In the genomic region with DNA sequence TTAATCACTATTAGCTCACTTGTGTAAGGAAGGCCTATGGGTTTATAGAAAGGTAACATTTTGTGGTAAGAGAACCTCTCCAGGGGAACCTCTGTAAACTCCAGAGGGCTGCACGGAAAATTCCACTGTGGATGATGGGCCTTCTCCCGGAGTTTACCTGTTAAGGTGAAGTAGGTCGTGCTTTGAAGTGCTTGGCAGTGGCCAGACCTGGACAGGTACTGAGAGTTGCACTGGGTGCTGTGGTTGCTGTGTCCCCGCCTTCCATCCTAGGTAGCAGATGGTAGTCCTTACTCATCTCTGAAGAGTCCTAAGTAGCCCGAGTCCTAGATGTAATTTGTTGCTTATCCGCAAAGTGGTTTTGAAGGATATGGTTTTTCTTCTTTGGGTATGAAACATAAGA, we compare ENCODE assay signal across 26 cellular contexts.
DNase-seq lines count a peak whose midpoint lies in the region; ATAC-seq and TF ChIP-seq lines count a peak whose summit lies in the region.
"Had no signal": no experiment of that assay in that cellular context is flagged by ENCODE, and none has a peak within 500 bp of the region (broad histone marks: within the 10 kb centered on the region; RNA-seq: fewer than 3 reads in every experiment).

No MANE protein-coding gene starts in this region.

- no TSS peak for BruUV-seq in Caco-2 (replicated peaks; lab: Mats Ljungman, UMichigan)

- intact Hi-C loops in Caco-2 (cut with micrococcal nuclease; ENCODE audit: unreplicated experiment) (no loop called here), sigmoid colon (cut with DNase I) (no loop called here)

- DNase-seq in Caco-2 = peak in 1 of 2 experiments; percentile 26
- DNase-seq in MM.1S = peak; percentile 57
- DNase-seq in WTC11 (ENCODE audit: low spot score) = no peak
- DNase-seq in osteocyte (ENCODE audit: extremely low spot score, unreplicated experiment) = no peak
- DNase-seq in HUDEP-2 (lab: John Stamatoyannopoulos, UW; ENCODE audit: unreplicated experiment in 76 of 76) = no peak
- no peak for DNase-seq in sigmoid colon
- no peak for DNase-seq in activated naive CD4-positive, alpha-beta T cell treated with anti-CD3 and anti-CD28 coated beads, Interleukin-2, amount 10 ng/mL, durations not matched to agents 7 days and 5 days
- DNase-seq: activated CD4-positive, alpha-beta T cell treated with anti-CD3 and anti-CD28 coated beads for 48 hours; activated CD8-positive, alpha-beta memory T cell treated with anti-CD3 and anti-CD28 coated beads, Interleukin-2, amount 10 ng/mL, durations not matched to agents 7 days and 5 days; activated T-cell treated with anti-CD3 and anti-CD28 coated beads, Interleukin-2, amount 50 U/mL, for 72 hours; anterior cingulate cortex; Calu3; caudate nucleus; dermis blood vessel endothelial cell; EL; islet precursor cell; MG63; NCI-H1417 treated with DMSO at 0.1 percent for 48 hours; occipital lobe; small intestine; substantia nigra; T-helper 2 cell; uterus had no signal

- H2AFZ ChIP-seq in MM.1S (ENCODE audit: low read length) = no peak overlapping the region

- CTCF ChIA-PET in Caco-2 (lab: Charles Lee) (no interaction called here), WTC11 (lab: Charles Lee) (no interaction called here)
- CTCF ChIA-PET in activated naive CD4-positive, alpha-beta T cell treated with anti-CD3 and anti-CD28 coated beads, Interleukin-2, amount 10 ng/mL, durations not matched to agents 7 days and 5 days (lab: Charles Lee) = no interaction called here

- H3K36me3 Mint-ChIP-seq in Caco-2 (ENCODE audit: insufficient read depth, unreplicated experiment) = peaks cover 40% of the 10 kb centered on the region
- H3K36me3 Mint-ChIP-seq in WTC11 = no peaks in the 10 kb centered on the region
- H3K36me3 Mint-ChIP-seq in osteocyte (ENCODE audit: unreplicated experiment) = no peaks in the 10 kb centered on the region
- no peaks in the 10 kb centered on the region for H3K36me3 Mint-ChIP-seq in stimulated activated memory B cell treated with anti-CD40 and anti-IgM and Interleukin-4, amounts not matched to agents 10 μg/mL and 1 μg/mL and 100 μg/mL, for 72 hours
- no peaks in the 10 kb centered on the region for H3K36me3 Mint-ChIP-seq in activated naive CD4-positive, alpha-beta T cell treated with anti-CD3 and anti-CD28 coated beads, Interleukin-2, amount 10 ng/mL, durations not matched to agents 7 days and 5 days
- H3K36me3 Mint-ChIP-seq: activated naive CD4-positive, alpha-beta T cell treated with anti-CD3 and anti-CD28 coated beads, Interleukin-2, amount 50 U/mL, for 24 hours had no signal

- no peaks in the 10 kb centered on the region for H3K27me3 Mint-ChIP-seq in Caco-2 (ENCODE audit: insufficient read depth, unreplicated experiment)
- no peaks in the 10 kb centered on the region for H3K27me3 Mint-ChIP-seq in WTC11 (ENCODE audit: low read depth)
- no peaks in the 10 kb centered on the region for H3K27me3 Mint-ChIP-seq in osteocyte (ENCODE audit: unreplicated experiment)
- H3K27me3 Mint-ChIP-seq in stimulated activated memory B cell treated with anti-CD40 and anti-IgM and Interleukin-4, amounts not matched to agents 10 μg/mL and 1 μg/mL and 100 μg/mL, for 72 hours = peaks cover 18% of the 10 kb centered on the region
- peaks cover 42% of the 10 kb centered on the region for H3K27me3 Mint-ChIP-seq in activated naive CD4-positive, alpha-beta T cell treated with anti-CD3 and anti-CD28 coated beads, Interleukin-2, amount 10 ng/mL, durations not matched to agents 7 days and 5 days

- H3K27ac ChIP-seq in MM.1S (ENCODE audit: low read length) (peak overlapping the region; percentile 76; the same call in 1 of the 2 replicates), sigmoid colon (no peak overlapping the region)
- H3K27ac ChIP-seq: C4-2B, uterus had no signal

- H3K79me2 ChIP-seq in MM.1S (ENCODE audit: low read length) = peaks cover 88% of the 10 kb centered on the region

- 91 to 95% methylated on average over 6 of the region's 6 CpGs for WGBS in sigmoid colon, 2 donors

- peak overlapping the region; percentile 32 for H3K9ac ChIP-seq in MM.1S (ENCODE audit: low read length)

- H3K9me3 ChIP-seq in Caco-2 = no peaks in the 10 kb centered on the region
- no peaks in the 10 kb centered on the region for H3K9me3 ChIP-seq in MM.1S (replicated peaks; ENCODE audit: insufficient read depth, low read length)
- no peaks in the 10 kb centered on the region for H3K9me3 ChIP-seq in sigmoid colon
- H3K9me3 ChIP-seq: MG63, uterus had no signal

- no peak; the same call in 1 of the 2 replicates for ATAC-seq in WTC11
- ATAC-seq in stimulated activated memory B cell treated with anti-CD40 and anti-IgM and Interleukin-4, amounts not matched to agents 10 μg/mL and 1 μg/mL and 100 μg/mL, for 72 hours = no peak
- ATAC-seq: activated CD8-positive, alpha-beta memory T cell treated with anti-CD3 and anti-CD28 coated beads, Interleukin-2, amount 10 ng/mL, durations not matched to agents 7 days and 5 days; activated T-cell treated with anti-CD3 and anti-CD28 coated beads, Interleukin-2, amount 50 U/mL, for 72 hours had no signal

- peaks cover 89% of the 10 kb centered on the region for H3K4me1 ChIP-seq in Caco-2
- peaks cover 57% of the 10 kb centered on the region for H3K4me1 ChIP-seq in MM.1S (ENCODE audit: low read length)
- H3K4me1 ChIP-seq in sigmoid colon = peaks cover 0 to 72% (median 60%) of the 10 kb centered on the region in 4 donors

- H3K9me3 Mint-ChIP-seq in Caco-2 (ENCODE audit: unreplicated experiment) (no peaks in the 10 kb centered on the region), WTC11 (no peaks in the 10 kb centered on the region), osteocyte (ENCODE audit: unreplicated experiment) (no peaks in the 10 kb centered on the region)
- H3K9me3 Mint-ChIP-seq in stimulated activated memory B cell treated with anti-CD40 and anti-IgM and Interleukin-4, amounts not matched to agents 10 μg/mL and 1 μg/mL and 100 μg/mL, for 72 hours = no peaks in the 10 kb centered on the region
- no peaks in the 10 kb centered on the region for H3K9me3 Mint-ChIP-seq in activated naive CD4-positive, alpha-beta T cell treated with anti-CD3 and anti-CD28 coated beads, Interleukin-2, amount 10 ng/mL, durations not matched to agents 7 days and 5 days
- H3K9me3 Mint-ChIP-seq: activated naive CD4-positive, alpha-beta T cell treated with anti-CD3 and anti-CD28 coated beads, Interleukin-2, amount 50 U/mL, for 24 hours; activated T-cell treated with anti-CD3 and anti-CD28 coated beads, Interleukin-2, amount 50 U/mL, for 72 hours had no signal

- no peaks in the 10 kb centered on the region for H4K20me1 ChIP-seq in MM.1S (ENCODE audit: insufficient read depth, low read length)

- peak overlapping the region; percentile 77 for H3K4me2 ChIP-seq in MM.1S (ENCODE audit: low read depth, low read length)

- H3K27me3 ChIP-seq in Caco-2 (replicated peaks; ENCODE audit: control insufficient read depth, insufficient read depth, low read length) = no peaks in the 10 kb centered on the region
- H3K27me3 ChIP-seq in MM.1S (replicated peaks; ENCODE audit: insufficient read depth, low read length) = no peaks in the 10 kb centered on the region
- H3K27me3 ChIP-seq in sigmoid colon = no peaks in the 10 kb centered on the region
- H3K27me3 ChIP-seq: MG63, uterus had no signal

- H3K4me3 Mint-ChIP-seq in Caco-2 (ENCODE audit: unreplicated experiment) = no peak overlapping the region
- no peak overlapping the region for H3K4me3 Mint-ChIP-seq in WTC11
- H3K4me3 Mint-ChIP-seq in osteocyte (ENCODE audit: unreplicated experiment) = no peak overlapping the region
- H3K4me3 Mint-ChIP-seq in stimulated activated memory B cell treated with anti-CD40 and anti-IgM and Interleukin-4, amounts not matched to agents 10 μg/mL and 1 μg/mL and 100 μg/mL, for 72 hours = no peak overlapping the region
- no peak overlapping the region for H3K4me3 Mint-ChIP-seq in activated naive CD4-positive, alpha-beta T cell treated with anti-CD3 and anti-CD28 coated beads, Interleukin-2, amount 10 ng/mL, durations not matched to agents 7 days and 5 days
- H3K4me3 Mint-ChIP-seq: activated naive CD4-positive, alpha-beta T cell treated with anti-CD3 and anti-CD28 coated beads, Interleukin-2, amount 50 U/mL, for 24 hours; activated T-cell treated with anti-CD3 and anti-CD28 coated beads, Interleukin-2, amount 50 U/mL, for 72 hours had no signal

- TF ChIP-seq POLR2A in sigmoid colon (IDR thresholded peaks at IDR 0.05) = no peak

- no peak overlapping the region for H3K4me3 ChIP-seq in Caco-2 (ENCODE audit: low read depth, low read length)
- H3K4me3 ChIP-seq in MM.1S (ENCODE audit: low read length) = peak overlapping the region; percentile 27; the same call in 1 of the 2 replicates
- H3K4me3 ChIP-seq in sigmoid colon = no peak overlapping the region
- H3K4me3 ChIP-seq: MG63, uterus had no signal

- H3K9me2 ChIP-seq in MM.1S (replicated peaks; ENCODE audit: insufficient read depth, low read length) = no peaks in the 10 kb centered on the region

- POLR2A ChIA-PET in Caco-2 (lab: Charles Lee) (no interaction called here), WTC11 (lab: Charles Lee) (no interaction called here)

- H3K4me1 Mint-ChIP-seq in Caco-2 (ENCODE audit: low read depth, unreplicated experiment) = peaks cover 60% of the 10 kb centered on the region
- H3K4me1 Mint-ChIP-seq in WTC11 = peaks cover 77% of the 10 kb centered on the region
- peaks cover 60% of the 10 kb centered on the region for H3K4me1 Mint-ChIP-seq in osteocyte (ENCODE audit: unreplicated experiment)
- no peaks in the 10 kb centered on the region for H3K4me1 Mint-ChIP-seq in stimulated activated memory B cell treated with anti-CD40 and anti-IgM and Interleukin-4, amounts not matched to agents 10 μg/mL and 1 μg/mL and 100 μg/mL, for 72 hours
- peaks cover 30% of the 10 kb centered on the region for H3K4me1 Mint-ChIP-seq in activated naive CD4-positive, alpha-beta T cell treated with anti-CD3 and anti-CD28 coated beads, Interleukin-2, amount 10 ng/mL, durations not matched to agents 7 days and 5 days
- H3K4me1 Mint-ChIP-seq: activated naive CD4-positive, alpha-beta T cell treated with anti-CD3 and anti-CD28 coated beads, Interleukin-2, amount 50 U/mL, for 24 hours had no signal

- H3K36me3 ChIP-seq in Caco-2 (ENCODE audit: control insufficient read depth, insufficient read depth, low read length) (no peaks in the 10 kb centered on the region), MM.1S (replicated peaks; ENCODE audit: insufficient read depth, low read length) (no peaks in the 10 kb centered on the region), sigmoid colon (no peaks in the 10 kb centered on the region)
- H3K36me3 ChIP-seq: uterus had no signal

- H3K27ac Mint-ChIP-seq in Caco-2 (ENCODE audit: unreplicated experiment) = peak overlapping the region; percentile 80
- H3K27ac Mint-ChIP-seq in WTC11 = peak overlapping the region; percentile 48; the same call in 1 of the 2 replicates
- peak overlapping the region; percentile 73 for H3K27ac Mint-ChIP-seq in osteocyte (ENCODE audit: unreplicated experiment)
- no peak overlapping the region for H3K27ac Mint-ChIP-seq in stimulated activated memory B cell treated with anti-CD40 and anti-IgM and Interleukin-4, amounts not matched to agents 10 μg/mL and 1 μg/mL and 100 μg/mL, for 72 hours
- H3K27ac Mint-ChIP-seq in activated naive CD4-positive, alpha-beta T cell treated with anti-CD3 and anti-CD28 coated beads, Interleukin-2, amount 10 ng/mL, durations not matched to agents 7 days and 5 days = no peak overlapping the region
- H3K27ac Mint-ChIP-seq: activated CD8-positive, alpha-beta memory T cell treated with anti-CD3 and anti-CD28 coated beads, Interleukin-2, amount 10 ng/mL, durations not matched to agents 7 days and 5 days; activated naive CD4-positive, alpha-beta T cell treated with anti-CD3 and anti-CD28 coated beads, Interleukin-2, amount 50 U/mL, for 24 hours; activated T-cell treated with anti-CD3 and anti-CD28 coated beads, Interleukin-2, amount 50 U/mL, for 72 hours had no signal

- H3F3A ChIP-seq in MM.1S (ENCODE audit: insufficient read depth, low read length) = peaks cover 37% of the 10 kb centered on the region

- no peak for TF ChIP-seq EP300 in sigmoid colon (IDR thresholded peaks at IDR 0.05)

- no peak for TF ChIP-seq CTCF in Caco-2 (IDR thresholded peaks at IDR 0.05; ENCODE audit: insufficient read depth in 1 of 2, low read depth in 1 of 2, low read length in 1 of 2, severe bottlenecking in 1 of 2, unreplicated experiment in 1 of 2)
- no peak for TF ChIP-seq CTCF in MM.1S (IDR thresholded peaks at IDR 0.05; ENCODE audit: low read length)
- no peak for TF ChIP-seq CTCF in WTC11 (IDR thresholded peaks at IDR 0.05)
- no peak for TF ChIP-seq CTCF in osteocyte (IDR thresholded peaks at IDR 0.05)
- no peak for TF ChIP-seq CTCF in sigmoid colon (IDR thresholded peaks at IDR 0.05)

Comparison
In these comparisons a context has a peak if more than half of its experiments do, and no peak if none do; other contexts are left out.
1. H3K27ac Mint-ChIP-seq: peak in Caco-2 (single experiment), WTC11 (single experiment) and osteocyte (single experiment); none in stimulated activated memory B cell treated with anti-CD40 and anti-IgM and Interleukin-4, amounts not matched to agents 10 μg/mL and 1 μg/mL and 100 μg/mL, for 72 hours (single experiment) and activated naive CD4-positive, alpha-beta T cell treated with anti-CD3 and anti-CD28 coated beads, Interleukin-2, amount 10 ng/mL, durations not matched to agents 7 days and 5 days (single experiment).